In genomic region chr20:2508631-2509467, GRCh38 we compare ENCODE assay signal across 1 cellular context.
TF ChIP-seq lines count a peak whose summit lies in the region.

Gene ZNF343, minus strand, starts transcription at chr20:2508915. Its CDS starts 15,020 bp downstream, at chr20:2493895.

TF ChIP-seq in GM23338, 12 proteins besides CTCF, POLR2A, EP300 and RAD21 (continued from another document):
- TF ChIP-seq ETS1 (IDR thresholded peaks at IDR 0.05) = peak; percentile 95
- peak; percentile 41; the same call in 1 of the 2 replicates for TF ChIP-seq CREB1 (CRISPR knock-in tag; IDR thresholded peaks at IDR 0.05; ENCODE audit: low read depth)
- peak; percentile 2 for TF ChIP-seq REST (IDR thresholded peaks at IDR 0.05; ENCODE audit: unreplicated experiment)
- no peak for TF ChIP-seq JUNB (IDR thresholded peaks at IDR 0.05; ENCODE audit: unreplicated experiment)
- TF ChIP-seq EZH2phosphoT487 (IDR thresholded peaks at IDR 0.05; ENCODE audit: unreplicated experiment) = no peak
- no peak for TF ChIP-seq ZNF114 (CRISPR knock-in tag; IDR thresholded peaks at IDR 0.05)
